26 cellular contexts compared by ENCODE assay signal in the genomic region with DNA sequence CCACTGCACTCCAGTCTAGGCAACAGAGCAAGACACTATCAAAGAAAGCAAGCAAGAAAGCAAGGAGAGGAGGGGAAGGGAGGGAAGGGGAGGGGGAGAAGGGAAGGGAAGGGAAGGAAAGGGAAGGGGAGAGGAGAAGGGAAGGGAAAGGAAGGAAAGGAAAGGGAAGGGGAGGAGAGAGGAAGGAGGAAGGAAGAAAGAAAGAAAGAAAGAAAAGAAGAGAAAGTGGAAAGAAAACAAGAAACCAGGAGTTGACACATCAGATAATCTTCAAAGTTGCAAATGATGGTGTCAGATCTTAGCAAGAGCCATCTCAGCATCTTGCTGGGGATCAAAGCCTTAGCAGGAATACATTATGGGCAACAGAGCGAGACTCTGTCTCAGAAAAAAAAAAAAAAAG. TPM values are rescaled to one million over a fixed set of nuclear protein-coding genes. Genes with fewer than 3 reads are reported as not detected.
"Had no signal": no experiment of that assay in that cellular context is flagged by ENCODE, and none has a peak within 500 bp of the region (broad histone marks: within the 10 kb centered on the region; RNA-seq: fewer than 3 reads in every experiment).

No MANE protein-coding gene starts in this region.

- ATAC-seq: esophagus mucosa, gastrocnemius medialis, heart right ventricle, left lung, left ventricle myocardium superior, lower lobe of right lung, mucosa of descending colon had no signal

- H3K4me3 ChIP-seq: coronary artery, dorsolateral prefrontal cortex, esophagus squamous epithelium, gastrocnemius medialis, heart right ventricle, left lung, lower lobe of right lung, mucosa of descending colon had no signal

- H3K27ac ChIP-seq: coronary artery, dorsolateral prefrontal cortex, epithelial cell of prostate, esophagus squamous epithelium, gastrocnemius medialis, heart right ventricle, left lung, lower lobe of right lung had no signal

- DNase-seq: dermis blood vessel endothelial cell; dorsolateral prefrontal cortex; effector CD4-positive, alpha-beta T cell; effector memory CD4-positive, alpha-beta T cell; erythroblast; esophagus squamous epithelium; foreskin melanocyte; gastrocnemius medialis; glutamatergic neuron; head of caudate nucleus; heart right ventricle; hippocampal formation; left cardiac atrium; left lung; left ventricle myocardium superior; lower lobe of right lung; mesenchymal stem cell; mucosa of descending colon; naive B cell had no signal

- H3K27me3 ChIP-seq: gastrocnemius medialis had no signal

- H3K9me3 ChIP-seq: gastrocnemius medialis, lower lobe of right lung, mucosa of descending colon had no signal

- H3K4me1 ChIP-seq: esophagus squamous epithelium, gastrocnemius medialis, left lung, lower lobe of right lung had no signal

- FAIRE-seq: colon, islet of Langerhans, keratinocyte had no signal

- H3K36me3 ChIP-seq: esophagus squamous epithelium, gastrocnemius medialis, heart right ventricle, left lung, lower lobe of right lung had no signal

RNA-seq across cellular contexts. Expression of gene FAM43B, which starts 21.6 kb away (rescaled TPM):
- total RNA-seq: dermis blood vessel endothelial cell, lung microvascular endothelial cell had no signal
- polyA plus RNA-seq: keratinocyte had no signal
